In genomic region chr9:21933865-21934264, GRCh38 we compare ENCODE assay signal across 19 cellular contexts.
A peak's percentile ranks its signal among the peaks of the same experiment; 100 is the strongest.
DNase-seq lines count a peak whose midpoint lies in the region; ATAC-seq and TF ChIP-seq lines count a peak whose summit lies in the region.
"Had no signal": no experiment of that assay in that cellular context is flagged by ENCODE, and none has a peak within 500 bp of the region (broad histone marks: within the 10 kb centered on the region; RNA-seq: fewer than 3 reads in every experiment).

No MANE protein-coding gene starts in this region.

- TF ChIP-seq CTCF in AG10803 (conservative IDR thresholded peaks at IDR 0.05; ENCODE audit: low read length) (no peak), fibroblast of the aortic adventitia (IDR thresholded peaks at IDR 0.05; ENCODE audit: insufficient read depth, low read length) (no peak)

- H3K4me3 ChIP-seq in AG10803 (ENCODE audit: low read length) (no peak overlapping the region), fibroblast of the aortic adventitia (ENCODE audit: low read depth, low read length) (no peak overlapping the region)
- H3K4me3 ChIP-seq: tibial nerve had no signal

- in situ Hi-C loops in KBM-7 (cut with MboI; ENCODE audit: low pct_unique_long_range_greater_than_20kb, low sequenced_read_pairs) = no loop called here

- DNase-seq in AG10803 (ENCODE audit: low read depth) (peak; percentile 11), KBM-7 (peak; percentile 65), amniotic epithelial cell (ENCODE audit: low read depth) (peak; percentile 56), fibroblast of the aortic adventitia (ENCODE audit: low read depth) (peak; percentile 20), left ventricle myocardium superior (no peak), middle frontal gyrus (ENCODE audit: extremely low spot score, low spot score) (no peak)
- DNase-seq in activated CD8-positive, alpha-beta memory T cell treated with anti-CD3 and anti-CD28 coated beads, Interleukin-2, amount 50 U/mL, for 48 hours = no peak
- no peak for DNase-seq in stimulated activated CD4-positive, alpha-beta T cell treated with anti-CD3 and anti-CD28 coated beads, Interleukin-12 subunit alpha, Interleukin-12 subunit beta, amount 100 ng/mL, for 4 hours
- DNase-seq: activated naive CD8-positive, alpha-beta T cell treated with anti-CD3 and anti-CD28 coated beads, Interleukin-2, amount 10 ng/mL, durations not matched to agents 7 days and 5 days; CD4-positive, alpha-beta T cell; central memory CD4-positive, alpha-beta T cell; hypothalamus; NCI-H1048; NCI-H2081 treated with DMSO at 0.1 percent for 48 hours; NCI-H524; T1000 had no signal

- no peak for ATAC-seq in left ventricle myocardium superior
- ATAC-seq: activated CD4-positive, CD25-positive, alpha-beta regulatory T cell treated with anti-CD3 and anti-CD28 coated beads, Interleukin-2, amount 50 U/mL, for 24 hours; stimulated activated effector memory CD8-positive, alpha-beta T cell treated with anti-CD3 and anti-CD28 coated beads, Interleukin-12 subunit alpha, Interleukin-12 subunit beta, amount 100 ng/mL, for 72 hours had no signal

- intact Hi-C loops in left ventricle myocardium superior (cut with micrococcal nuclease) = no loop called here

Comparison
In these comparisons a context has a peak if more than half of its experiments do, and no peak if none do; other contexts are left out.
1. DNase-seq: peak in AG10803 (single experiment), KBM-7 (single experiment), amniotic epithelial cell (single experiment) and fibroblast of the aortic adventitia (single experiment); none in activated CD8-positive, alpha-beta memory T cell treated with anti-CD3 and anti-CD28 coated beads, Interleukin-2, amount 50 U/mL, for 48 hours (single experiment), left ventricle myocardium superior (single experiment), middle frontal gyrus (single experiment) and stimulated activated CD4-positive, alpha-beta T cell treated with anti-CD3 and anti-CD28 coated beads, Interleukin-12 subunit alpha, Interleukin-12 subunit beta, amount 100 ng/mL, for 4 hours (single experiment).